ENCODE assay signal across 27 cellular contexts in genomic region chrX:133819546-133819945, GRCh38.
"Had no signal": no experiment of that assay in that cellular context is flagged by ENCODE, and none has a peak within 500 bp of the region (broad histone marks: within the 10 kb centered on the region; RNA-seq: fewer than 3 reads in every experiment).

No MANE protein-coding gene starts in this region.

- H3K4me3 ChIP-seq: MG63, SJSA1 had no signal

- H3K9me3 ChIP-seq: MG63, SJSA1, SK-N-SH had no signal

- H3K36me3 ChIP-seq: MG63, SJSA1 had no signal

- H3K4me1 Mint-ChIP-seq: T-cell had no signal

- H3K4me1 ChIP-seq: SJSA1 had no signal

- ATAC-seq: T-cell had no signal

- DNase-seq: KBM-7, MG63, NCI-H1092, NCI-H1105 treated with DMSO at 0.1 percent for 48 hours, NCI-H1417 treated with DMSO at 0.1 percent for 48 hours, NCI-H146, NCI-H1694 treated with DMSO at 0.1 percent for 48 hours, NCI-H1930, NCI-H2081, NCI-H2107, NCI-H2171, NCI-H226, NCI-H446, NCI-H510A, NCI-H524 treated with DMSO at 0.1 percent for 48 hours, NCI-H69, NCI-H774, Right ventricle myocardium superior, RPMI8226, SIG-M5, SK-N-SH, SW 1271, T-cell had no signal

- H3K4me3 Mint-ChIP-seq: T-cell had no signal

- H3K9ac ChIP-seq: SK-N-SH had no signal

- H3K36me3 Mint-ChIP-seq: T-cell had no signal

- H3K4me2 ChIP-seq: SK-N-SH had no signal

- FAIRE-seq: HTR-8/SVneo, RCC 7860 had no signal

- H3K27me3 ChIP-seq: MG63, SJSA1 had no signal

- H3K27ac ChIP-seq: HL-60, SJSA1 had no signal

- H3K27ac Mint-ChIP-seq: T-cell had no signal

- H3K9me3 Mint-ChIP-seq: T-cell had no signal
